In genomic region chr17:47099987-47100711, GRCh38 we compare ENCODE assay signal across 8 cellular contexts.
DNase-seq lines count a peak whose midpoint lies in the region; ATAC-seq and TF ChIP-seq lines count a peak whose summit lies in the region.

No MANE protein-coding gene starts in this region.

- TF ChIP-seq POLR2A in GM10847 (IDR thresholded peaks at IDR 0.05; ENCODE audit: extremely low read depth, insufficient read length) (peak; percentile 54), ovary (IDR thresholded peaks at IDR 0.05) (peak; percentile 34), thyroid gland (IDR thresholded peaks at IDR 0.05) (peak; percentile 46 to 68)

- H3K27ac ChIP-seq in ovary, result peak overlapping the region; percentile 70 to 82
- H3K27ac ChIP-seq in thyroid gland, result peak overlapping the region; percentile 35 to 79 (median 68)

- DNase-seq in NCI-H1105 (lab: John Stamatoyannopoulos, UW), result peak; percentile 73
- DNase-seq in SKM-1 (lab: John Stamatoyannopoulos, UW; ENCODE audit: unreplicated experiment), result peak; percentile 61
- DNase-seq in activated naive CD8-positive, alpha-beta T cell treated with anti-CD3 and anti-CD28 coated beads for 36 hours, result peak; percentile 90
- peak; percentile 95 for DNase-seq in Right ventricle myocardium inferior (ENCODE audit: missing footprints)
- peak; percentile 92 to 97 (median 96) for DNase-seq in ovary
- peak; percentile 93 to 94 for DNase-seq in thyroid gland

- H3K9me3 ChIP-seq in ovary, result no peaks in the 10 kb centered on the region
- H3K9me3 ChIP-seq in thyroid gland, result no peaks in the 10 kb centered on the region

- H3K27me3 ChIP-seq in ovary (no peaks in the 10 kb centered on the region), thyroid gland (no peaks in the 10 kb centered on the region)

- no peaks in the 10 kb centered on the region for H3K36me3 ChIP-seq in ovary
- H3K36me3 ChIP-seq in thyroid gland, result no peaks in the 10 kb centered on the region

- intact Hi-C loops in Right ventricle myocardium inferior (cut with DNase I), result no loop called here
- intact Hi-C loops in ovary (cut with DNase I), result no loop called here
- intact Hi-C loops in thyroid gland (cut with DNase I), result no loop called here

- ATAC-seq in HG02642 (IDR thresholded peaks at IDR 0.05; ENCODE audit: poor library complexity, unreplicated experiment) (peak; percentile 97), Right ventricle myocardium inferior (peak; percentile 100)

- H3K4me1 Mint-ChIP-seq in activated naive CD8-positive, alpha-beta T cell treated with anti-CD3 and anti-CD28 coated beads for 36 hours, result peaks cover 22% of the 10 kb centered on the region

- no peaks in the 10 kb centered on the region for H3K9me3 Mint-ChIP-seq in activated naive CD8-positive, alpha-beta T cell treated with anti-CD3 and anti-CD28 coated beads for 36 hours

- H3K36me3 Mint-ChIP-seq in activated naive CD8-positive, alpha-beta T cell treated with anti-CD3 and anti-CD28 coated beads for 36 hours, result peaks cover 9% of the 10 kb centered on the region

- peaks cover 3% of the 10 kb centered on the region for H3K4me1 ChIP-seq in ovary (ENCODE audit: insufficient read depth)
- peaks cover 7 to 12% of the 10 kb centered on the region in 2 donors for H3K4me1 ChIP-seq in thyroid gland

- H3K4me3 Mint-ChIP-seq in activated naive CD8-positive, alpha-beta T cell treated with anti-CD3 and anti-CD28 coated beads for 36 hours, result peak overlapping the region; percentile 100

- WGBS in ovary, 3 donors, result 0 to 2% (median 1%) methylated on average over 35 to 42 of the region's 42 CpGs
- 0 to 1% methylated on average over 19 to 20 of the region's 42 CpGs for WGBS in thyroid gland, 2 donors

- H3K27me3 Mint-ChIP-seq in activated naive CD8-positive, alpha-beta T cell treated with anti-CD3 and anti-CD28 coated beads for 36 hours, result no peaks in the 10 kb centered on the region

- TF ChIP-seq CTCF in ovary (IDR thresholded peaks at IDR 0.05), result no peak
- TF ChIP-seq CTCF in thyroid gland (IDR thresholded peaks at IDR 0.05), result peak in 1 of 6 experiments; percentile 20

- H3K4me3 ChIP-seq in ovary (peak overlapping the region; percentile 81), thyroid gland (replicated peaks in 1 of 3) (peak overlapping the region; percentile 74 to 91 (median 88))

- TF ChIP-seq EP300 in ovary (IDR thresholded peaks at IDR 0.05), result no peak

- H3K27ac Mint-ChIP-seq in activated naive CD8-positive, alpha-beta T cell treated with anti-CD3 and anti-CD28 coated beads for 36 hours, result peak overlapping the region; percentile 98

Comparison
In these comparisons a context has a peak if more than half of its experiments do, and no peak if none do; other contexts are left out.
1. Peak in every context shown above with its lines: DNase-seq, ATAC-seq, H3K4me3 ChIP-seq and H3K27ac ChIP-seq.